4 cellular contexts compared by ENCODE assay signal in genomic region chr18:43341014-43341413, GRCh38.
"Had no signal": no experiment of that assay in that cellular context is flagged by ENCODE, and none has a peak within 500 bp of the region (broad histone marks: within the 10 kb centered on the region; RNA-seq: fewer than 3 reads in every experiment).

No MANE protein-coding gene starts in this region.

- H3K36me3 Mint-ChIP-seq: IgD-negative memory B cell had no signal

- H3K4me3 Mint-ChIP-seq: H9, IgD-negative memory B cell had no signal

- H3K27ac Mint-ChIP-seq: H9, IgD-negative memory B cell had no signal

- H2AFZ ChIP-seq: GM23248 had no signal

- H3K27ac ChIP-seq: GM23248 had no signal

- H3K27me3 Mint-ChIP-seq: IgD-negative memory B cell had no signal

- DNase-seq: GM23248, H9, HCEC 1CT had no signal

- H3K4me1 Mint-ChIP-seq: H9 had no signal

- H3K4me3 ChIP-seq: GM23248 had no signal
